In genomic region chr2:46434851-46435273, GRCh38 we compare ENCODE assay signal across 1 cellular context.
TF ChIP-seq lines count a peak whose summit lies in the region.

No MANE protein-coding gene starts in this region.

TF ChIP-seq in HepG2, 621 proteins besides CTCF, POLR2A, EP300 and RAD21 (continued from another document and continues in another):
- TF ChIP-seq NAIF1 (CRISPR knock-in tag; IDR thresholded peaks at IDR 0.05; ENCODE audit: borderline replicate concordance) (0 out of 2 replicates have a peak, but pooled peaks have one; percentile 19), ZNF7 (CRISPR knock-in tag; IDR thresholded peaks at IDR 0.05) (no peak), JUN (CRISPR knock-in tag; IDR thresholded peaks at IDR 0.05) (no peak), PLRG1 (conservative IDR thresholded peaks at IDR 0.05) (no peak), ZNF644 (CRISPR knock-in tag; IDR thresholded peaks at IDR 0.05; ENCODE audit: low read depth) (peak; percentile 53; the same call in 1 of the 2 replicates), HNF4G (IDR thresholded peaks at IDR 0.05; ENCODE audit: borderline replicate concordance, low read depth, low read length) (peak; percentile 25; the same call in 1 of the 2 replicates), HNF4G (CRISPR knock-in tag; IDR thresholded peaks at IDR 0.05; ENCODE audit: borderline replicate concordance, low read depth) (no peak), MED1 (CRISPR knock-in tag; IDR thresholded peaks at IDR 0.05) (peak; percentile 80), ZHX1 (CRISPR knock-in tag; IDR thresholded peaks at IDR 0.05; ENCODE audit: low read depth) (0 out of 2 replicates have a peak, but pooled peaks have one; percentile 35), ZNF782 (CRISPR knock-in tag; IDR thresholded peaks at IDR 0.05; ENCODE audit: borderline replicate concordance) (no peak), PRDM10 (CRISPR knock-in tag; IDR thresholded peaks at IDR 0.05; ENCODE audit: low read depth) (no peak), FOXJ3 (CRISPR knock-in tag; IDR thresholded peaks at IDR 0.05; ENCODE audit: borderline replicate concordance) (no peak; the same call in 1 of the 2 replicates), ZBTB7B (CRISPR knock-in tag; IDR thresholded peaks at IDR 0.05) (peak; percentile 69; the same call in 1 of the 2 replicates), HIVEP1 (CRISPR knock-in tag; IDR thresholded peaks at IDR 0.05) (no peak), SKI (IDR thresholded peaks at IDR 0.05; ENCODE audit: partially characterized antibody) (no peak), ZNF549 (CRISPR knock-in tag; IDR thresholded peaks at IDR 0.05) (no peak), ZNF12 (CRISPR knock-in tag; IDR thresholded peaks at IDR 0.05) (peak; percentile 40; the same call in 1 of the 2 replicates), KMT2A (CRISPR knock-in tag; IDR thresholded peaks at IDR 0.05) (0 out of 2 replicates have a peak, but pooled peaks have one; percentile 20), ARID5B (CRISPR knock-in tag; IDR thresholded peaks at IDR 0.05) (peak; percentile 85), LCORL (IDR thresholded peaks at IDR 0.05) (no peak), LCORL (CRISPR knock-in tag; IDR thresholded peaks at IDR 0.05) (0 out of 2 replicates have a peak, but pooled peaks have one; percentile 58), ZSCAN30 (CRISPR knock-in tag; IDR thresholded peaks at IDR 0.05) (no peak), AHDC1 (CRISPR knock-in tag; IDR thresholded peaks at IDR 0.05; ENCODE audit: borderline replicate concordance) (peak; percentile 51; the same call in 1 of the 2 replicates), TARDBP (CRISPR knock-in tag; IDR thresholded peaks at IDR 0.05) (peak; percentile 80; the same call in 1 of the 2 replicates), RELA (CRISPR knock-in tag; IDR thresholded peaks at IDR 0.05) (peak; percentile 97; the same call in 1 of the 2 replicates), TBX2 (CRISPR knock-in tag; IDR thresholded peaks at IDR 0.05; ENCODE audit: borderline replicate concordance) (peak; percentile 54; the same call in 1 of the 2 replicates), FOXP4 (CRISPR knock-in tag; IDR thresholded peaks at IDR 0.05) (peak; percentile 51), NFIC (IDR thresholded peaks at IDR 0.05; ENCODE audit: low read length) (0 out of 2 replicates have a peak, but pooled peaks have one; percentile 44), BHLHE40 (IDR thresholded peaks at IDR 0.05; ENCODE audit: low read length) (no peak), ZNF775 (CRISPR knock-in tag; IDR thresholded peaks at IDR 0.05; ENCODE audit: borderline replicate concordance) (0 out of 2 replicates have a peak, but pooled peaks have one; percentile 39), YEATS4 (CRISPR knock-in tag; IDR thresholded peaks at IDR 0.05; ENCODE audit: borderline replicate concordance) (no peak; the same call in 1 of the 2 replicates), PRDM15 (CRISPR knock-in tag; IDR thresholded peaks at IDR 0.05) (no peak), TP53 (CRISPR knock-in tag; conservative IDR thresholded peaks at IDR 0.05) (peak; percentile 97), ZNF713 (CRISPR knock-in tag; IDR thresholded peaks at IDR 0.05) (no peak)
